Comparison of ENCODE assay signal across 8 cellular contexts in the genomic region with DNA sequence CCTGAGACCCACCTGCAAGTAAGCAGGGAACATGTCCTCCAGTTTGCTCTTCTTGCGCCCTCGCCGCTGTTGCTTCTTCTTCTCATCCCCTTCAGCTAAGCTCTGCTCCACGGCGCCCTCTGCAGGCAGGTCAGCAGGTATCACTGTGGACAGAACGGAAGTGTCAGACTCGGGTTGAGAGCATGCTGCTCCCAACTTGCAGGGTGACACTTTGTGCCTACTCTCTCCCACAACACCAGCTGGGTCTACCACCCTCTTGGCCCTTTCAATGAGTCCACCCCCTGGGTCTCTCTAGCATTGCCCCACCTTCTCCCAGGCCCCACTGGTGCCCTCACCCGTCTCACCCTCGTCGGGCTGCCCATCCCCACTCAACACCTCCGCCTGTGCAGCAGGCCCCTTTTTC. TPM values are rescaled to one million over a fixed set of nuclear protein-coding genes. Genes with fewer than 3 reads are reported as not detected.
DNase-seq lines count a peak whose midpoint lies in the region; ATAC-seq, FAIRE-seq and TF ChIP-seq lines count a peak whose summit lies in the region.

No MANE protein-coding gene starts in this region.

- H3K4me3 ChIP-seq in A549 (no peak overlapping the region), PC-3 (ENCODE audit: low read length) (no peak overlapping the region), fibroblast of mammary gland (ENCODE audit: control insufficient read depth, low read depth, low read length) (no peak overlapping the region), tibial nerve (no peak overlapping the region)

- POLR2A ChIA-PET in A549 (lab: Yijun Ruan, JAX) (no interaction called here), PC-3 (lab: Charles Lee; ENCODE audit: unreplicated experiment) (no interaction called here)

- CTCF ChIA-PET in A549 (lab: Yijun Ruan, JAX) (interaction anchor here (0.7 to 3.8 kb wide), 24 partner anchors 9 to 207 kb away, joined by 3 to 34 read pairs (median 5); a partner anchor contains a TSS), PC-3 (lab: Charles Lee) (interaction anchor here (0.6 to 0.7 kb wide), 2 partner anchors 20 to 34 kb away, joined by 3 read pairs; no protein-coding TSS in a partner anchor)

- H3K4me1 ChIP-seq in A549 (no peaks in the 10 kb centered on the region), PC-3 (ENCODE audit: insufficient read depth, low read length) (no peaks in the 10 kb centered on the region), tibial nerve (no peaks in the 10 kb centered on the region)

- H3F3A ChIP-seq in PC-3 (ENCODE audit: low read length, unreplicated experiment) = no peaks in the 10 kb centered on the region

- TF ChIP-seq RAD21 in A549 (conservative IDR thresholded peaks at IDR 0.05 in 1 of 2, IDR thresholded peaks at IDR 0.05 in 1 of 2) = no peak

- TF ChIP-seq EP300 in A549 (IDR thresholded peaks at IDR 0.05) = no peak
- TF ChIP-seq EP300 in tibial nerve (IDR thresholded peaks at IDR 0.05) = no peak

- TF ChIP-seq CTCF in A549 (IDR thresholded peaks at IDR 0.05) = peak; percentile 55
- peak; percentile 83 for TF ChIP-seq CTCF in PC-3 (conservative IDR thresholded peaks at IDR 0.05; ENCODE audit: low read depth, low read length)
- TF ChIP-seq CTCF in fibroblast of mammary gland (conservative IDR thresholded peaks at IDR 0.05; ENCODE audit: control insufficient read depth, insufficient read depth, low read depth, low read length) = peak; percentile 52
- TF ChIP-seq CTCF in tibial nerve (IDR thresholded peaks at IDR 0.05) = peak; percentile 38 to 56 (median 53)

- 69% methylated on average over 11 of the region's 11 CpGs for WGBS in A549 (ENCODE audit: missing lambda C conversion rate)
- WGBS in tibial nerve, 2 donors = 57 to 61% methylated on average over 11 of the region's 11 CpGs

- H3K27me3 ChIP-seq in PC-3 (ENCODE audit: low read length) (no peaks in the 10 kb centered on the region), tibial nerve (no peaks in the 10 kb centered on the region)

- H3K9me3 ChIP-seq in A549 (no peaks in the 10 kb centered on the region), PC-3 (ENCODE audit: low read length) (no peaks in the 10 kb centered on the region), tibial nerve (no peaks in the 10 kb centered on the region)

- H3K9me2 ChIP-seq in PC-3 (replicated peaks; ENCODE audit: low read length) = no peaks in the 10 kb centered on the region

- H3K9ac ChIP-seq in PC-3 (ENCODE audit: low read length) = no peak overlapping the region

- H3K27ac ChIP-seq in A549 (no peak overlapping the region), PC-3 (ENCODE audit: low read length) (no peak overlapping the region), tibial nerve (no peak overlapping the region)

- intact Hi-C loops in PC-3 (cut with micrococcal nuclease) = no loop called here

- no TSS peak for BruUV-seq in PC-3 (replicated peaks; lab: Mats Ljungman, UMichigan)

- peak; percentile 62 to 86; a peak in 5 of 6 replicates for ATAC-seq in A549
- ATAC-seq in PC-3 = no peak
- ATAC-seq in GM21367 (IDR thresholded peaks at IDR 0.05; ENCODE audit: unreplicated experiment) = no peak

- H3K4me2 ChIP-seq in A549 = no peak overlapping the region
- H3K4me2 ChIP-seq in PC-3 (ENCODE audit: low read length) = no peak overlapping the region

- no peaks in the 10 kb centered on the region for H4K20me1 ChIP-seq in PC-3 (ENCODE audit: low read length)

- H3K36me3 ChIP-seq in PC-3 (ENCODE audit: low read depth, low read length) (peaks cover 82% of the 10 kb centered on the region), tibial nerve (peaks cover 5 to 100% (median 89%) of the 10 kb centered on the region in 3 donors)

- no peaks in the 10 kb centered on the region for H3K79me2 ChIP-seq in PC-3 (ENCODE audit: low read length)

- no peak for FAIRE-seq in A549 (lab: Jason Lieb, UNC)
- peak; percentile 70 for FAIRE-seq in GM12892 (lab: Jason Lieb, UNC)

- H2AFZ ChIP-seq in PC-3 (ENCODE audit: low read length) = no peak overlapping the region

- DNase-seq in A549 (ENCODE audit: low read depth in 1 of 2, low spot score in 1 of 2) (peak; percentile 73 to 74), GM12892 (ENCODE audit: insufficient read length) (peak; percentile 70), PC-3 (peak; percentile 37), fibroblast of mammary gland (ENCODE audit: low read depth) (peak; percentile 46), occipital lobe (lab: John Stamatoyannopoulos, UW) (peak; percentile 27), tibial nerve (ENCODE audit: low spot score in 2 of 2) (no peak)
- peak; percentile 84 for DNase-seq in activated T-cell treated with anti-CD3 and anti-CD28 coated beads, Interleukin-2, amount 50 U/mL, for 1 hour

- TF ChIP-seq POLR2A in A549 (IDR thresholded peaks at IDR 0.05; ENCODE audit: low read length) (no peak), GM12892 (IDR thresholded peaks at IDR 0.05; ENCODE audit: low read depth, low read length) (no peak), tibial nerve (IDR thresholded peaks at IDR 0.05) (no peak)

TF ChIP-seq in A549, 52 proteins besides CTCF, POLR2A, EP300 and RAD21:
- TF ChIP-seq, protein P1, sequence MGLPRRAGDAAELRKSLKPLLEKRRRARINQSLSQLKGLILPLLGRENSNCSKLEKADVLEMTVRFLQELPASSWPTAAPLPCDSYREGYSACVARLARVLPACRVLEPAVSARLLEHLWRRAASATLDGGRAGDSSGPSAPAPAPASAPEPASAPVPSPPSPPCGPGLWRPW (IDR thresholded peaks at IDR 0.05) = no peak
- TF ChIP-seq CBX8 (IDR thresholded peaks at IDR 0.05) = no peak
- TF ChIP-seq HOXB5 (CRISPR knock-in tag; IDR thresholded peaks at IDR 0.05) = no peak
- no peak for TF ChIP-seq FOXS1 (CRISPR knock-in tag; IDR thresholded peaks at IDR 0.05)
- TF ChIP-seq CHD2 (IDR thresholded peaks at IDR 0.05; ENCODE audit: low read length, partially characterized antibody) = no peak
- no peak for TF ChIP-seq CHD4 (IDR thresholded peaks at IDR 0.05; ENCODE audit: borderline replicate concordance)
TF ChIP-seq in A549: peak in this region for 0.

RNA-seq across cellular contexts. Expression of a gene that starts 16.7 kb away (rescaled TPM):
- polyA plus RNA-seq in A549 (2011; rRNA removed) (17.6 and 21.4 TPM in 2 replicates), A549 (2017; fragmentation: RNase III; extraction: RNeasy Plus Mini Kit Qiagen cat#74134 plus additional on column Dnase treatment) (20.0 to 24.8 TPM (median 20.8 TPM) in 3 replicates)
- polyA plus RNA-seq in A549 (2012; cell fraction: cytosol; rRNA removed) = 31.0 and 32.3 TPM in 2 replicates
- 88.5 and 94.2 TPM in 2 replicates for polyA plus RNA-seq in A549 (2012; cell fraction: nucleus; rRNA removed)
- polyA minus RNA-seq in A549 (2011; rRNA and poly(A)+ RNA removed) = 45.9 and 46.2 TPM in 2 replicates
- 15.8 TPM for polyA plus RNA-seq in GM12892 (2012; ENCODE audit: missing spikeins)
- total RNA-seq in PC-3 (2014; rRNA removed) (41.9 and 51.7 TPM in 2 replicates), occipital lobe (17.6 TPM), tibial nerve (100 to 1,000 TPM in 1 of 4 donors, 10 to 100 TPM in 3; 53.5 to 102 (median 76.9) TPM)

RNA-seq across cellular contexts. Expression of a gene that starts 25.3 kb away (rescaled TPM):
- 100 and 117 TPM in 2 replicates for polyA plus RNA-seq in A549 (2011; rRNA removed)
- polyA plus RNA-seq in A549 (2012; cell fraction: cytosol; rRNA removed) = 31.5 and 35.2 TPM in 2 replicates
- polyA plus RNA-seq in A549 (2012; cell fraction: nucleus; rRNA removed) = 18.3 and 29.2 TPM in 2 replicates
- 40.0 to 42.8 TPM (median 41.9 TPM) in 3 replicates for polyA plus RNA-seq in A549 (2017; fragmentation: RNase III; extraction: RNeasy Plus Mini Kit Qiagen cat#74134 plus additional on column Dnase treatment)
- polyA minus RNA-seq in A549 (2011; rRNA and poly(A)+ RNA removed) = 31.8 and 33.6 TPM in 2 replicates
- polyA plus RNA-seq in GM12892 (2012; ENCODE audit: missing spikeins) = 48.0 TPM
- 62.1 and 66.5 TPM in 2 replicates for total RNA-seq in PC-3 (2014; rRNA removed)
- total RNA-seq in occipital lobe = 27.9 TPM
- total RNA-seq in tibial nerve = 10 to 100 TPM; 40.6 to 60.7 (median 46.1) TPM

RNA-seq across cellular contexts. Expression of a gene that starts 25.9 kb away (rescaled TPM):
- polyA plus RNA-seq in A549 (2011; rRNA removed) (4.0 TPM in 2 replicates), A549 (2017; fragmentation: RNase III; extraction: RNeasy Plus Mini Kit Qiagen cat#74134 plus additional on column Dnase treatment) (1.8 to 2.4 TPM (median 2.1 TPM) in 3 replicates)
- polyA plus RNA-seq in A549 (2012; cell fraction: cytosol; rRNA removed) = 3.6 and 4.9 TPM in 2 replicates
- 3.9 TPM in 2 replicates for polyA plus RNA-seq in A549 (2012; cell fraction: nucleus; rRNA removed)
- 3.8 and 4.9 TPM in 2 replicates for polyA minus RNA-seq in A549 (2011; rRNA and poly(A)+ RNA removed)
- polyA plus RNA-seq in GM12892 (2012; ENCODE audit: missing spikeins) = 12.5 TPM
- total RNA-seq in PC-3 (2014; rRNA removed) (4.2 and 5.0 TPM in 2 replicates), occipital lobe (0.78 TPM), tibial nerve (1 to 10 TPM in 2 of 4 donors, not detected in 2; 1.1 to 4.3 TPM)

RNA-seq across cellular contexts. Expression of a gene that starts 44.7 kb away (rescaled TPM):
- polyA plus RNA-seq in A549 (2011; rRNA removed) = 0.12 TPM in 2 replicates
- 0.16 and 0.25 TPM in 2 replicates for polyA plus RNA-seq in A549 (2012; cell fraction: cytosol; rRNA removed)
- 0.52 and 0.54 TPM in 2 replicates for polyA plus RNA-seq in A549 (2012; cell fraction: nucleus; rRNA removed)
- polyA plus RNA-seq in A549 (2017; fragmentation: RNase III; extraction: RNeasy Plus Mini Kit Qiagen cat#74134 plus additional on column Dnase treatment) = 0.34 to 0.50 TPM (median 0.38 TPM) in 3 replicates
- polyA minus RNA-seq in A549 (2011; rRNA and poly(A)+ RNA removed) = 0.08 and 0.19 TPM in 2 replicates
- 2.2 TPM for polyA plus RNA-seq in GM12892 (2012; ENCODE audit: missing spikeins)
- 3.5 and 5.6 TPM in 2 replicates for total RNA-seq in PC-3 (2014; rRNA removed)
- 9.2 TPM for total RNA-seq in occipital lobe
- total RNA-seq in tibial nerve = not detected

RNA-seq across cellular contexts. Expression of a gene that starts 50.7 kb away (rescaled TPM):
- polyA plus RNA-seq in A549 (2011; rRNA removed) (not detected in 2 replicates), A549 (2017; fragmentation: RNase III; extraction: RNeasy Plus Mini Kit Qiagen cat#74134 plus additional on column Dnase treatment) (not detected in 3 replicates)
- 0.03 TPM in 1 of 2 replicates, not detected in the other for polyA plus RNA-seq in A549 (2012; cell fraction: cytosol; rRNA removed)
- 0.06 and 0.12 TPM in 2 replicates for polyA plus RNA-seq in A549 (2012; cell fraction: nucleus; rRNA removed)
- not detected in 2 replicates for polyA minus RNA-seq in A549 (2011; rRNA and poly(A)+ RNA removed)
- polyA plus RNA-seq in GM12892 (2012; ENCODE audit: missing spikeins) = not detected
- total RNA-seq in PC-3 (2014; rRNA removed) (0.04 and 0.23 TPM in 2 replicates), occipital lobe (0.47 TPM), tibial nerve (10 to 100 TPM; 55.5 to 94.7 (median 60.1) TPM)

Comparison
In these comparisons a context has a peak if more than half of its experiments do, and no peak if none do; other contexts are left out.
1. ATAC-seq: peak in A549 (2 of 2); none in PC-3 (single experiment) and GM21367 (single experiment).
2. DNase-seq: peak in A549 (2 of 2), GM12892 (single experiment), PC-3 (single experiment), activated T-cell treated with anti-CD3 and anti-CD28 coated beads, Interleukin-2, amount 50 U/mL, for 1 hour (single experiment), fibroblast of mammary gland (single experiment) and occipital lobe (single experiment); none in tibial nerve (0 of 2).
3. Peak in every context shown above with its lines, with median percentiles within 50 percentile points of each other: CTCF ChIP-seq.